Comparison of ENCODE assay signal across 10 cellular contexts in the genomic region with DNA sequence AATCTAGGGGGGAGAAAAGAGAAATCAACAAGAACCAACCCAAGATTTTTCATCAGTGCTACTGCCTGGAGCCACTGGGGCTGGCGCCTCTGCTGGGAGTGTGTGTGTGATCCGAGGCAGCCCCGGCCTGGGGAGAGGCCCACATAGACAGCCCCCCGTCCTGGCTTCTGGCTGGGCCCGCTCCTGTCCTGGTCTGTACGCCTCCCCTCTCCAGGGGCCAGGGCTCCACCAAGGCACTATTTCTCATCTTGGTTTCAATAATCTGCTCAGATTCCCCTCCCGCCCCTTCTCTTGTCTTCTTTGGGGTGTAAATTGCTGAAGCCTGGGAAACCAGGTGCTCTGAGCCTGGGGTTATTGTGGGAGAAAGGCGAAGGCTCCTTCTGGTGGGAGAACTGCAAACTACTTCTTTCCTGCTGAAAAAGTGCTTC. TPM values are rescaled to one million over a fixed set of nuclear protein-coding genes. Genes with fewer than 3 reads are reported as not detected.
DNase-seq lines count a peak whose midpoint lies in the region; ATAC-seq and TF ChIP-seq lines count a peak whose summit lies in the region.
"Had no signal": no experiment of that assay in that cellular context is flagged by ENCODE, and none has a peak within 500 bp of the region (broad histone marks: within the 10 kb centered on the region; RNA-seq: fewer than 3 reads in every experiment).

No MANE protein-coding gene starts in this region.

- peaks cover 40% of the 10 kb centered on the region for H3K79me2 ChIP-seq in PC-9 (ENCODE audit: low read depth)

- H3K27me3 ChIP-seq in right cardiac atrium (ENCODE audit: control insufficient read depth, insufficient read depth) (no peaks in the 10 kb centered on the region), gastrocnemius medialis (no peaks in the 10 kb centered on the region), PC-9 (ENCODE audit: insufficient read depth, low read depth) (no peaks in the 10 kb centered on the region)

- WGBS in right cardiac atrium = 64% methylated on average over 8 of the region's 8 CpGs

- in situ Hi-C loops in gastrocnemius medialis (cut with MboI; ENCODE audit: low sequenced_read_pairs in 4 of 4) = no loop called here

- H3K9me3 Mint-ChIP-seq in WTC11 = no peaks in the 10 kb centered on the region

- no peaks in the 10 kb centered on the region for H4K20me1 ChIP-seq in PC-9 (ENCODE audit: insufficient read depth)

- peaks cover 89% of the 10 kb centered on the region for H3K27me3 Mint-ChIP-seq in WTC11 (ENCODE audit: low read depth)

- TF ChIP-seq POLR2A in gastrocnemius medialis (IDR thresholded peaks at IDR 0.05) = no peak

- ATAC-seq in WTC11 = peak; percentile 10; the same call in 1 of the 2 replicates
- ATAC-seq in right cardiac atrium = no peak
- no peak for ATAC-seq in gastrocnemius medialis
- ATAC-seq in HG03342 (IDR thresholded peaks at IDR 0.05; ENCODE audit: unreplicated experiment) = no peak
- no peak for ATAC-seq in GM21529 (IDR thresholded peaks at IDR 0.05; ENCODE audit: unreplicated experiment)

- H3K27ac Mint-ChIP-seq in WTC11 = peak overlapping the region; percentile 68; the same call in 1 of the 2 replicates

- H3K4me1 Mint-ChIP-seq in WTC11 = peaks cover 66% of the 10 kb centered on the region

- CTCF ChIA-PET in WTC11 (lab: Charles Lee) (interaction anchor here (1.0 to 4.0 kb wide), 6 partner anchors 15 to 111 kb away, joined by 3 to 22 read pairs (median 8); no protein-coding TSS in a partner anchor), GM10248 (lab: Yijun Ruan, JAX) (interaction anchor here (3.0 kb wide), 1 partner anchor 82 kb away, joined by 7 read pairs; no protein-coding TSS in a partner anchor), PC-9 (lab: Charles Lee) (no interaction called here)

- H3K9me3 ChIP-seq in right cardiac atrium (ENCODE audit: control insufficient read depth, low read length) (no peaks in the 10 kb centered on the region), gastrocnemius medialis (no peaks in the 10 kb centered on the region), PC-9 (ENCODE audit: insufficient read depth, low read depth) (no peaks in the 10 kb centered on the region)

- H3K4me3 ChIP-seq in right cardiac atrium (ENCODE audit: low read length) (no peak overlapping the region), gastrocnemius medialis (peak overlapping the region in 1 of 4 donors; percentile 28), PC-9 (no peak overlapping the region)

- H3K9me2 ChIP-seq in PC-9 (ENCODE audit: insufficient read depth) = no peaks in the 10 kb centered on the region

- H3K36me3 Mint-ChIP-seq in WTC11 = no peaks in the 10 kb centered on the region

- peak overlapping the region; percentile 24; the same call in 1 of the 2 replicates for H3K4me3 Mint-ChIP-seq in WTC11

- peaks cover 18% of the 10 kb centered on the region for H3K4me1 ChIP-seq in right cardiac atrium (ENCODE audit: control insufficient read depth, insufficient read depth, low read length)
- H3K4me1 ChIP-seq in gastrocnemius medialis = peaks cover 61 to 73% of the 10 kb centered on the region in 2 donors
- peaks cover 5% of the 10 kb centered on the region; the same call in 1 of the 2 replicates for H3K4me1 ChIP-seq in PC-9 (replicated peaks; ENCODE audit: insufficient read depth)

- POLR2A ChIA-PET in WTC11 (lab: Charles Lee) (interaction anchor here (0.6 to 1.0 kb wide), 3 partner anchors 8 to 934 kb away, joined by 3 read pairs; a partner anchor contains a TSS), GM10248 (lab: Yijun Ruan, JAX) (no interaction called here), PC-9 (lab: Charles Lee; ENCODE audit: unreplicated experiment) (no interaction called here)

- BruUV-seq in PC-9 (replicated peaks; lab: Mats Ljungman, UMichigan) = no TSS peak

- DNase-seq in ELF-1 (ENCODE audit: low read depth, low spot score) = peak; percentile 69
- DNase-seq in WTC11 (ENCODE audit: low spot score) = peak; percentile 42
- DNase-seq in right cardiac atrium = peak in 1 of 3 donors; percentile 69
- DNase-seq in gastrocnemius medialis = no peak
- DNase-seq in GM10248 (ENCODE audit: extremely low spot score) = no peak
- no peak for DNase-seq in PC-9
- DNase-seq: GOT3, NCI-H2081 had no signal

- intact Hi-C loops in right cardiac atrium (cut with DNase I) = loop anchor here in 3 of 4 donors (5.0 kb wide), 1 partner anchor 79 kb away; no protein-coding TSS in a partner anchor
- intact Hi-C loops in gastrocnemius medialis (cut with DNase I; ENCODE audit: low total_unique reads) = no loop called here
- intact Hi-C loops in PC-9 (cut with micrococcal nuclease; ENCODE audit: unreplicated experiment) = no loop called here

- TF ChIP-seq CTCF in WTC11 (IDR thresholded peaks at IDR 0.05) = no peak
- no peak for TF ChIP-seq CTCF in gastrocnemius medialis (IDR thresholded peaks at IDR 0.05 in 4 of 5, conservative IDR thresholded peaks at IDR 0.05 in 1 of 5)
- TF ChIP-seq CTCF in GM10248 (IDR thresholded peaks at IDR 0.05; ENCODE audit: control extremely low read depth, extremely low read depth, low read depth, missing control alignments) = no peak
- TF ChIP-seq CTCF in PC-9 (conservative IDR thresholded peaks at IDR 0.05) = no peak

- H2AFZ ChIP-seq in PC-9 = no peak overlapping the region

- no peaks in the 10 kb centered on the region for H3F3A ChIP-seq in PC-9 (ENCODE audit: insufficient read depth, low read depth)

- H3K4me2 ChIP-seq in PC-9 = no peak overlapping the region

- no peaks in the 10 kb centered on the region for H3K36me3 ChIP-seq in gastrocnemius medialis
- no peaks in the 10 kb centered on the region for H3K36me3 ChIP-seq in PC-9 (ENCODE audit: low read depth)

- H3K27ac ChIP-seq in right cardiac atrium (ENCODE audit: low read length) = peak overlapping the region; percentile 73
- peak overlapping the region; percentile 98 to 99 (median 99) for H3K27ac ChIP-seq in gastrocnemius medialis
- H3K27ac ChIP-seq in PC-9 = no peak overlapping the region

TF ChIP-seq in WTC11, 78 proteins besides CTCF, POLR2A, EP300 and RAD21:
- TF ChIP-seq, protein P1, sequence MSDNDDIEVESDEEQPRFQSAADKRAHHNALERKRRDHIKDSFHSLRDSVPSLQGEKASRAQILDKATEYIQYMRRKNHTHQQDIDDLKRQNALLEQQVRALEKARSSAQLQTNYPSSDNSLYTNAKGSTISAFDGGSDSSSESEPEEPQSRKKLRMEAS (CRISPR knock-in tag; IDR thresholded peaks at IDR 0.05) = peak; percentile 23; the same call in 1 of the 2 replicates
- TF ChIP-seq, protein P2, sequence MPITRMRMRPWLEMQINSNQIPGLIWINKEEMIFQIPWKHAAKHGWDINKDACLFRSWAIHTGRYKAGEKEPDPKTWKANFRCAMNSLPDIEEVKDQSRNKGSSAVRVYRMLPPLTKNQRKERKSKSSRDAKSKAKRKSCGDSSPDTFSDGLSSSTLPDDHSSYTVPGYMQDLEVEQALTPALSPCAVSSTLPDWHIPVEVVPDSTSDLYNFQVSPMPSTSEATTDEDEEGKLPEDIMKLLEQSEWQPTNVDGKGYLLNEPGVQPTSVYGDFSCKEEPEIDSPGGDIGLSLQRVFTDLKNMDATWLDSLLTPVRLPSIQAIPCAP (CRISPR knock-in tag; IDR thresholded peaks at IDR 0.05) = no peak

RNA-seq across cellular contexts. Expression of a gene that starts 7.8 kb away (rescaled TPM):
- total RNA-seq in WTC11 (2021) (17.1 to 29.8 TPM (median 21.5 TPM) in 3 replicates), right cardiac atrium (10 to 100 TPM in 2 of 4 donors, 1 to 10 TPM in 2; 8.3 to 12.8 (median 9.4) TPM), gastrocnemius medialis (1 to 10 TPM; 2.5 to 8.4 (median 5.8) TPM), PC-9 (2021) (33.7 and 35.4 TPM in 2 replicates)
- 8.7 TPM for polyA plus RNA-seq in right cardiac atrium

Comparison
In these comparisons a context has a peak if more than half of its experiments do, and no peak if none do; other contexts are left out.
1. DNase-seq: peak in ELF-1 (single experiment) and WTC11 (single experiment); none in gastrocnemius medialis (0 of 2), GM10248 (single experiment) and PC-9 (0 of 2).
2. intact Hi-C loops: an anchor here in right cardiac atrium (5.0 kb wide); none called in gastrocnemius medialis and PC-9.